In genomic region chr5:158698768-158699167, GRCh38 we compare ENCODE assay signal across 23 cellular contexts.
"Had no signal": no experiment of that assay in that cellular context is flagged by ENCODE, and none has a peak within 500 bp of the region (broad histone marks: within the 10 kb centered on the region; RNA-seq: fewer than 3 reads in every experiment).

No MANE protein-coding gene starts in this region.

- ATAC-seq: activated CD8-positive, alpha-beta T cell treated with anti-CD3 and anti-CD28 coated beads, Interleukin-2, amount 10 ng/mL, durations not matched to agents 7 days and 5 days; left cardiac atrium; T-cell had no signal

- H3K9me3 Mint-ChIP-seq: activated naive CD4-positive, alpha-beta T cell treated with anti-CD3 and anti-CD28 coated beads, Interleukin-2, amount 50 U/mL, for 24 hours; activated T-helper 1 cell treated with anti-CD3 and anti-CD28 coated beads, Interleukin-12 subunit alpha, Interleukin-12 subunit beta, Interleukin-2, Interleukin-4 antibody, amounts not matched to agents 30 ng/mL and 10 ng/mL and 1 ng/mL, durations not matched to agents 14 hours and 24 hours and 36 hours; memory B cell; T-cell; T-helper 2 cell treated with Interferon-gamma antibody and Interleukin-4, amounts not matched to agents 5 μg/mL and 100 μg/mL, for 36 hours had no signal

- H3K27me3 Mint-ChIP-seq: activated naive CD4-positive, alpha-beta T cell treated with anti-CD3 and anti-CD28 coated beads, Interleukin-2, amount 50 U/mL, for 24 hours; memory B cell had no signal

- H3K36me3 Mint-ChIP-seq: activated naive CD4-positive, alpha-beta T cell treated with anti-CD3 and anti-CD28 coated beads, Interleukin-2, amount 50 U/mL, for 24 hours; T-cell had no signal

- H3K27ac Mint-ChIP-seq: activated CD8-positive, alpha-beta T cell treated with anti-CD3 and anti-CD28 coated beads, Interleukin-2, amount 10 ng/mL, durations not matched to agents 7 days and 5 days; activated naive CD4-positive, alpha-beta T cell treated with anti-CD3 and anti-CD28 coated beads, Interleukin-2, amount 50 U/mL, for 24 hours; activated T-helper 1 cell treated with anti-CD3 and anti-CD28 coated beads, Interleukin-12 subunit alpha, Interleukin-12 subunit beta, Interleukin-2, Interleukin-4 antibody, amounts not matched to agents 30 ng/mL and 10 ng/mL and 1 ng/mL, durations not matched to agents 14 hours and 24 hours and 36 hours; T-cell; T-helper 2 cell treated with Interferon-gamma antibody and Interleukin-4, amounts not matched to agents 5 μg/mL and 100 μg/mL, for 36 hours had no signal

- H3K4me3 Mint-ChIP-seq: activated CD8-positive, alpha-beta T cell treated with anti-CD3 and anti-CD28 coated beads, Interleukin-2, amount 10 ng/mL, durations not matched to agents 7 days and 5 days; activated naive CD4-positive, alpha-beta T cell treated with anti-CD3 and anti-CD28 coated beads, Interleukin-2, amount 50 U/mL, for 24 hours; activated T-helper 1 cell treated with anti-CD3 and anti-CD28 coated beads, Interleukin-12 subunit alpha, Interleukin-12 subunit beta, Interleukin-2, Interleukin-4 antibody, amounts not matched to agents 30 ng/mL and 10 ng/mL and 1 ng/mL, durations not matched to agents 14 hours and 24 hours and 36 hours; memory B cell; T-cell; T-helper 2 cell treated with Interferon-gamma antibody and Interleukin-4, amounts not matched to agents 5 μg/mL and 100 μg/mL, for 36 hours had no signal

- H3K27me3 ChIP-seq: brain microvascular endothelial cell had no signal

- FAIRE-seq: islet of Langerhans had no signal

- H3K27ac ChIP-seq: brain microvascular endothelial cell, VCaP had no signal

- DNase-seq: activated CD4-positive, alpha-beta T cell treated with anti-CD3 and anti-CD28 coated beads, Interleukin-2, amount 50 U/mL, for 1 hour; activated CD4-positive, CD25-positive, alpha-beta regulatory T cell treated with anti-CD3 and anti-CD28 coated beads, Interleukin-2, amount 50 U/mL, for 72 hours; activated CD8-positive, alpha-beta T cell treated with anti-CD3 and anti-CD28 coated beads, Interleukin-2, amount 10 ng/mL, durations not matched to agents 7 days and 5 days; activated gamma-delta T cell treated with Interleukin-2 at 50 U/mL for 16 hours; aorta; brain microvascular endothelial cell; caudate nucleus; dermis blood vessel endothelial cell; effector CD8-positive, alpha-beta T cell; erythroblast; foreskin melanocyte; left cardiac atrium; occipital lobe; stimulated activated CD4-positive, alpha-beta T cell treated with anti-CD3 and anti-CD28 coated beads, Interleukin-2, amount 100 ng/mL, for 48 hours; stimulated activated CD8-positive, alpha-beta memory T cell treated with anti-CD3 and anti-CD28 coated beads, Interleukin-4, amount 100 ng/mL, for 48 hours; stimulated activated naive CD4-positive, alpha-beta T cell; T-cell had no signal

- H3K36me3 ChIP-seq: brain microvascular endothelial cell had no signal
